1 cellular context compared by ENCODE assay signal in the genomic region with DNA sequence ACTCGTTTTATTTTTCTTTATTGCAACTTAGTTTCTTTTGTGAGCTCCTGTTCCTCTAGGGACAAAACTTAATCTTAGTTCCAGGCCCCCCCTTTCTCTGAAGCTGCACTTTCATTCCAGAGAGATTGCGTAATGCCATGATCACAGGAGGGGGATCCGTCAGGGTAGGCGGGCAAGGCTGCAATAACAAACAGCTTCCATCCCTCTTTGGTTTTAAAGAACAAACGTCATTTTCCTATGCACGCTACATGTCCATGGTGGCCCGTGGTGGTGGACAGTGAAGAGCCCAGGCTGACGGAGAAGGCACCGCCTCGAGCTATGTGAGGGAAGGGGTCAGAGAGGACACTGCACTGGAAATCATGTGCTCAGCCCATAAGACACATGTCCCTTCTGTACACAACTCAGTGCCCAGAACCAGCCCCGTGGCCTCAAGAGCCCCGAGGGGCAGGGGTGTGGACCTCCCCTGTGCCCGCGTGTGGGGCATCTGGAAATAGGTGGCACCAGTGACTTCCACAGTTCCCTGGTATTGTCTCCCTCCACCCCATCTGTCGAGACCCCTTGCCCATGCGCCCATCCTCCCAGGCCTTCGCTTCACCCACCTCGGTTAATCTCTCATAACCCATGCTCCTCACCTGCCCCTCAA.
TF ChIP-seq lines count a peak whose summit lies in the region.

No MANE protein-coding gene starts in this region.

TF ChIP-seq in H1, 55 proteins besides CTCF, POLR2A, EP300 and RAD21:
- no peak for TF ChIP-seq JUND (IDR thresholded peaks at IDR 0.05; ENCODE audit: low read length)
- peak; percentile 88; the same call in 1 of the 2 replicates for TF ChIP-seq CEBPB (IDR thresholded peaks at IDR 0.05; ENCODE audit: low read depth, low read length)
